11 cellular contexts compared by ENCODE assay signal in the genomic region with DNA sequence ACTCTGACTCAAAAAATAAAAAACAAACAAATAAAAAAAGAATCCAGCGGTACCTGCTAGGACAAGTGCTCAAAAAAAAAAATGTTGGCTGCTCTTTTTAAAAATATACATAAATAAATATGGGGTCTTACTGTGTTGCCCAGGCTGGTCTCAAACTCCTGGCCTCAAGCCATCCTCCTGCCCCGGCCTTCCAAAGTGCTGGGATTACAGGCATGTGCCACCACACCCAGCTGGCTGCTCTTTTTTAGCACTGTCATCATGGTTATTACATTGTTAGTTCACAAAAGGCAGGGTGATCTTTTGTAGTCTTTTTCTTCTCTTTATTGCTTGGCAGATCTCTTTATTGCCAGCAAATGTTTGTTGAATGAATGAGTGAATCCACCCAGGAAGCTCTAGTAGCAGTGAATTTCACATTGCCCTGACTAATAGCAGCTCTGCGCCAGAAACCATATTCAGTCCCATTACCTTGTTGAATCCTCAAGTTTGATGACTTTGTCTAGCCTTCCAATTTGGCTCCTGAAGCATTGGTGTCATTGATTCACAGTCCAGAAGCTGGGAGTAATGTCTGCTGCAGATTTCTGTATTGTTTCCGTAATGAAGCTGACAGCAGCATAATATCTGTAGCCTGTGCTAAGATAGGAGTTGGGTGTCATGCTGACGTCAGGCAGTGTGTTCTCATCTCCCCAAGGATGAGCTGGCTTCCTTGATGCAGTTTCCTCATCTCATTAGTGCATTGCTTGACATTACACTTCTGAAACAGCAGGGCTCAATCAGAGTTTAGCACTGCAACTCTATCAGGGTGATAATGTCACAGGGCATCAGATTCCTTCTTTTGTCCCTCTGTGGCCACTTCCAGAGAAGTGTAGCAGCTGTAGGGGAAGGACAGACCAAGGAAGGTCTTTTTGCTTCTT.
DNase-seq lines count a peak whose midpoint lies in the region; ATAC-seq and TF ChIP-seq lines count a peak whose summit lies in the region.
"Had no signal": no experiment of that assay in that cellular context is flagged by ENCODE, and none has a peak within 500 bp of the region (broad histone marks: within the 10 kb centered on the region; RNA-seq: fewer than 3 reads in every experiment).

No MANE protein-coding gene starts in this region.

- DNase-seq in NOMO-1 treated with DMSO at 0.1 percent for 48 hours (lab: John Stamatoyannopoulos, UW; ENCODE audit: unreplicated experiment) = peak; percentile 56
- no peak for DNase-seq in NOMO-1 treated with dmso at 0.1 percent for 144 hours (lab: John Stamatoyannopoulos, UW; ENCODE audit: unreplicated experiment)
- peak; percentile 21 for DNase-seq in adipocyte (ENCODE audit: low read depth)
- peak; percentile 75 for DNase-seq in right atrium auricular region (ENCODE audit: low spot score)
- peak; percentile 32 for DNase-seq in testis
- no peak for DNase-seq in NCI-H2107 (lab: John Stamatoyannopoulos, UW)
- no peak for DNase-seq in NCI-H524 treated with DMSO at 0.1 percent for 48 hours (lab: John Stamatoyannopoulos, UW)
- DNase-seq: effector memory CD4-positive, alpha-beta T cell; Kasumi-1; T-helper 1 cell had no signal

- H3K4me1 ChIP-seq in adipocyte (ENCODE audit: control insufficient read depth, insufficient read depth, low read length) (peaks cover 19% of the 10 kb centered on the region), right atrium auricular region (peaks cover 0 to 15% of the 10 kb centered on the region in 2 donors), testis (peaks cover 8% of the 10 kb centered on the region)

- H3K9me3 ChIP-seq in adipocyte (ENCODE audit: control insufficient read depth, low read length) (no peaks in the 10 kb centered on the region), right atrium auricular region (no peaks in the 10 kb centered on the region), testis (no peaks in the 10 kb centered on the region)

- no peak overlapping the region for H3K4me3 ChIP-seq in adipocyte (ENCODE audit: low read length)
- H3K4me3 ChIP-seq in right atrium auricular region = no peak overlapping the region
- H3K4me3 ChIP-seq in testis = no peak overlapping the region

- TF ChIP-seq POLR2A in testis (IDR thresholded peaks at IDR 0.05) = no peak

- no peak overlapping the region for H3K27ac ChIP-seq in right atrium auricular region
- no peak overlapping the region for H3K27ac ChIP-seq in testis

- TF ChIP-seq CTCF in right atrium auricular region (IDR thresholded peaks at IDR 0.05) (no peak), testis (IDR thresholded peaks at IDR 0.05) (no peak)

- H3K27me3 ChIP-seq in adipocyte (replicated peaks; ENCODE audit: control insufficient read depth, insufficient read depth, low read length) = no peaks in the 10 kb centered on the region
- no peaks in the 10 kb centered on the region for H3K27me3 ChIP-seq in right atrium auricular region
- no peaks in the 10 kb centered on the region for H3K27me3 ChIP-seq in testis

- H3K9ac ChIP-seq in adipocyte (ENCODE audit: low read length) = no peak overlapping the region

- WGBS in testis, 2 donors = 66 to 71% methylated on average over 5 of the region's 5 CpGs

- H3K36me3 ChIP-seq in adipocyte (ENCODE audit: control insufficient read depth, insufficient read depth, low read length, severe bottlenecking) (no peaks in the 10 kb centered on the region), right atrium auricular region (no peaks in the 10 kb centered on the region), testis (ENCODE audit: low read depth, missing control alignments) (no peaks in the 10 kb centered on the region)

- intact Hi-C loops in testis (cut with DNase I; ENCODE audit: low total_unique reads) = no loop called here

- no peak for ATAC-seq in GM21526 (IDR thresholded peaks at IDR 0.05; ENCODE audit: low FRiP score, unreplicated experiment)

Comparison
In these comparisons a context has a peak if more than half of its experiments do, and no peak if none do; other contexts are left out.
1. DNase-seq: peak in NOMO-1 treated with DMSO at 0.1 percent for 48 hours (single experiment), adipocyte (single experiment), right atrium auricular region (single experiment) and testis (single experiment); none in NOMO-1 treated with dmso at 0.1 percent for 144 hours (single experiment), NCI-H2107 (single experiment) and NCI-H524 treated with DMSO at 0.1 percent for 48 hours (single experiment).